ENCODE assay signal across 17 cellular contexts in genomic region chr9:115985657-115986056, GRCh38.
A peak's percentile ranks its signal among the peaks of the same experiment; 100 is the strongest.
DNase-seq lines count a peak whose midpoint lies in the region; ATAC-seq and TF ChIP-seq lines count a peak whose summit lies in the region.
"Had no signal": no experiment of that assay in that cellular context is flagged by ENCODE, and none has a peak within 500 bp of the region (broad histone marks: within the 10 kb centered on the region; RNA-seq: fewer than 3 reads in every experiment).

No MANE protein-coding gene starts in this region.

- no peak for ATAC-seq in right lobe of liver
- no peak for ATAC-seq in HG02852 (IDR thresholded peaks at IDR 0.05; ENCODE audit: unreplicated experiment)

- no peaks in the 10 kb centered on the region for H3K9me3 ChIP-seq in adipocyte (ENCODE audit: control insufficient read depth, low read length)
- H3K9me3 ChIP-seq in neural cell (ENCODE audit: low read length): no peaks in the 10 kb centered on the region
- H3K9me3 ChIP-seq in transverse colon: no peaks in the 10 kb centered on the region
- no peaks in the 10 kb centered on the region for H3K9me3 ChIP-seq in right lobe of liver
- H3K9me3 ChIP-seq: BE2C, Caco-2, HAP-1 had no signal

- H3K4me3 ChIP-seq in AG10803 (ENCODE audit: low read length) (no peak overlapping the region), adipocyte (ENCODE audit: low read length) (no peak overlapping the region), neural cell (ENCODE audit: low read length) (no peak overlapping the region), transverse colon (no peak overlapping the region), right lobe of liver (no peak overlapping the region)
- H3K4me3 ChIP-seq: GM23248, HAP-1 had no signal

- 50 to 85% methylated on average over 1 of the region's 1 CpG for WGBS in transverse colon (ENCODE audit: low coverage in 1 of 2), 2 donors
- WGBS in right lobe of liver (ENCODE audit: insufficient coverage, low coverage, low lambda C conversion rate, missing lambda C conversion rate): 63% methylated on average over 1 of the region's 1 CpG

- H3K27ac ChIP-seq in neural cell (ENCODE audit: low read length): peak overlapping the region; percentile 12
- no peak overlapping the region for H3K27ac ChIP-seq in transverse colon
- H3K27ac ChIP-seq in right lobe of liver: no peak overlapping the region
- H3K27ac ChIP-seq: GM23248 had no signal

- H3K4me2 ChIP-seq in neural cell (ENCODE audit: low read length): no peak overlapping the region

- H3F3A ChIP-seq in neural cell (ENCODE audit: insufficient read depth, low read length, poor library complexity, severe bottlenecking): no peaks in the 10 kb centered on the region

- DNase-seq in AG10803 (ENCODE audit: low read depth): peak; percentile 88
- peak; percentile 76 for DNase-seq in adipocyte (ENCODE audit: low read depth)
- peak; percentile 83 for DNase-seq in fibroblast of gingiva (ENCODE audit: low read depth)
- no peak for DNase-seq in COLO829 (ENCODE audit: low spot score)
- no peak for DNase-seq in transverse colon
- DNase-seq in right lobe of liver: no peak
- DNase-seq: 8988T; BE2C; C1 segment of cervical spinal cord; Caco-2; CD4-positive, CD25-positive, alpha-beta regulatory T cell; CD8-positive, alpha-beta memory T cell; GDM1; GM23248 had no signal

- no peaks in the 10 kb centered on the region for H3K27me3 ChIP-seq in adipocyte (replicated peaks; ENCODE audit: control insufficient read depth, insufficient read depth, low read length)
- no peaks in the 10 kb centered on the region for H3K27me3 ChIP-seq in neural cell (ENCODE audit: insufficient read depth, low read depth, low read length)
- no peaks in the 10 kb centered on the region for H3K27me3 ChIP-seq in transverse colon
- no peaks in the 10 kb centered on the region for H3K27me3 ChIP-seq in right lobe of liver
- H3K27me3 ChIP-seq: BE2C had no signal

- intact Hi-C loops in transverse colon (cut with DNase I; ENCODE audit: low total_unique reads) (no loop called here), right lobe of liver (cut with DNase I) (no loop called here)

- no peaks in the 10 kb centered on the region for H4K20me1 ChIP-seq in neural cell (ENCODE audit: insufficient read depth)

- no peak for TF ChIP-seq RAD21 in neural cell (conservative IDR thresholded peaks at IDR 0.05)

- no peak overlapping the region for H2AFZ ChIP-seq in neural cell (ENCODE audit: low read depth, low read length)
- H2AFZ ChIP-seq: GM23248 had no signal

- H3K36me3 ChIP-seq in adipocyte (ENCODE audit: control insufficient read depth, insufficient read depth, low read length, severe bottlenecking) (no peaks in the 10 kb centered on the region), neural cell (ENCODE audit: insufficient read depth, low read length) (no peaks in the 10 kb centered on the region), transverse colon (no peaks in the 10 kb centered on the region), right lobe of liver (no peaks in the 10 kb centered on the region)
- H3K36me3 ChIP-seq: BE2C, HAP-1 had no signal

- no peaks in the 10 kb centered on the region for H3K4me1 ChIP-seq in adipocyte (ENCODE audit: control insufficient read depth, insufficient read depth, low read length)
- no peaks in the 10 kb centered on the region for H3K4me1 ChIP-seq in transverse colon
- no peaks in the 10 kb centered on the region for H3K4me1 ChIP-seq in right lobe of liver
- H3K4me1 ChIP-seq: BE2C, Caco-2, HAP-1 had no signal

- no peaks in the 10 kb centered on the region for H3K79me2 ChIP-seq in neural cell (replicated peaks; ENCODE audit: insufficient read depth, low read length)

- TF ChIP-seq CTCF in AG10803 (conservative IDR thresholded peaks at IDR 0.05; ENCODE audit: low read length) (no peak), neural cell (IDR thresholded peaks at IDR 0.05; ENCODE audit: poor library complexity, severe bottlenecking) (no peak), transverse colon (IDR thresholded peaks at IDR 0.05) (no peak), right lobe of liver (IDR thresholded peaks at IDR 0.05) (no peak)

- in situ Hi-C loops in transverse colon (cut with MboI; ENCODE audit: low pct_ligation_motif_present in 1 of 4, low pct_unique_long_range_greater_than_20kb in 1 of 4, low sequenced_read_pairs in 3 of 4): no loop called here

- TF ChIP-seq POLR2A in transverse colon (IDR thresholded peaks at IDR 0.05) (no peak), right lobe of liver (IDR thresholded peaks at IDR 0.05) (no peak)

- H3K9ac ChIP-seq in adipocyte (ENCODE audit: low read length): no peak overlapping the region
- H3K9ac ChIP-seq in neural cell (ENCODE audit: low read length): no peak overlapping the region
- H3K9ac ChIP-seq: GM23248 had no signal

- no peak for TF ChIP-seq EP300 in neural cell (conservative IDR thresholded peaks at IDR 0.05; ENCODE audit: poor library complexity, severe bottlenecking)
- no peak for TF ChIP-seq EP300 in transverse colon (IDR thresholded peaks at IDR 0.05; ENCODE audit: low read depth)

- no peaks in the 10 kb centered on the region for H3K9me2 ChIP-seq in neural cell (ENCODE audit: insufficient read depth, low read length)

TF ChIP-seq in neural cell, 6 proteins besides CTCF, POLR2A, EP300 and RAD21:
- TF ChIP-seq POLR2AphosphoS5 (IDR thresholded peaks at IDR 0.05): no peak

Comparison
In these comparisons a context has a peak if more than half of its experiments do, and no peak if none do; other contexts are left out.
1. DNase-seq: peak in AG10803 (single experiment), adipocyte (single experiment) and fibroblast of gingiva (single experiment); none in COLO829 (single experiment), transverse colon (single experiment) and right lobe of liver (0 of 3).